In the genomic region with DNA sequence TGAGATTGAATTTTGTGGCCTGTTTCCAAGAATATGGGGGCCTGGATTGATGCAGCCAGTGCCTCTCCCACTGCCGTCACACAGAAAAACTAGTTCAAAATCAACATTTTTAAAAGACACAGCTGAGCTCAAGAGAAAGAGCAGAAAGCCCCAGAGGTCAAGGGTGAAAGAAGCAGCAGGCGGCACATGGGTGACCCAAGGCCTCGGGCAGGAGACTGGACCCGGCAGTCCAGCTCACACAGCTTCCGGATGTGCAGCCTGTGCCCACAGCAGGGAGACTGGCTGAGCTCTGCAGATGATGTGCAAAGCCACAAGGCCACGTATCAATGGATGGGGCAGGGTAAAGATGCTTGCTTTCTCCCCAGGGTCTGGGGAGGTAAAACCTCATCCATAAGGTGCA, we compare ENCODE assay signal across 28 cellular contexts. TPM values are rescaled to one million over a fixed set of nuclear protein-coding genes. Genes with fewer than 3 reads are reported as not detected.
A peak's percentile ranks its signal among the peaks of the same experiment; 100 is the strongest.
DNase-seq lines count a peak whose midpoint lies in the region; ATAC-seq, FAIRE-seq and TF ChIP-seq lines count a peak whose summit lies in the region.
"Had no signal": no experiment of that assay in that cellular context is flagged by ENCODE, and none has a peak within 500 bp of the region (broad histone marks: within the 10 kb centered on the region; RNA-seq: fewer than 3 reads in every experiment).

No MANE protein-coding gene starts in this region.

- H2AFZ ChIP-seq in SK-N-SH (ENCODE audit: low read depth) (no peak overlapping the region), neuronal stem cell (ENCODE audit: low read length) (peak overlapping the region; percentile 40)

- no peaks in the 10 kb centered on the region for H3K79me1 ChIP-seq in neuronal stem cell (ENCODE audit: low read depth, low read length)

- TF ChIP-seq CTCF in SK-N-SH (IDR thresholded peaks at IDR 0.05), result no peak
- TF ChIP-seq CTCF in liver (IDR thresholded peaks at IDR 0.05; ENCODE audit: low read depth, low read length, missing input control), result no peak
- TF ChIP-seq CTCF in HFFc6 (IDR thresholded peaks at IDR 0.05), result no peak

- no peak overlapping the region for H3K27ac ChIP-seq in SK-N-SH (ENCODE audit: low read depth in 2 of 2, low read length in 1 of 2)
- H3K27ac ChIP-seq in liver (ENCODE audit: low read depth in 1 of 2, low read length in 2 of 2), result no peak overlapping the region
- H3K27ac ChIP-seq in neuronal stem cell (replicated peaks; ENCODE audit: low read length), result no peak overlapping the region
- H3K27ac ChIP-seq: 22Rv1; A549; BLaER1 treated with 17β-estradiol and CSF1 and Interleukin-3, amounts not matched to agents 10 nM and 100 nM; C4-2B had no signal

- no peaks in the 10 kb centered on the region; the same call in 1 of the 2 replicates for H3K36me3 Mint-ChIP-seq in HFFc6 (ENCODE audit: low read depth)

- POLR2A ChIA-PET in SK-N-SH (lab: Yijun Ruan, JAX), result no interaction called here

- no peaks in the 10 kb centered on the region for H3K4me1 Mint-ChIP-seq in HFFc6 (ENCODE audit: low read depth)
- H3K4me1 Mint-ChIP-seq: B cell; CD4-positive, alpha-beta memory T cell; CD8-positive, alpha-beta memory T cell had no signal

- H4K91ac ChIP-seq in neuronal stem cell (ENCODE audit: low read depth, low read length, poor library complexity), result no peak overlapping the region

- DNase-seq in SK-N-SH (no peak), left lobe of liver (ENCODE audit: low spot score) (no peak), neuronal stem cell (ENCODE audit: low spot score) (no peak), GM19239 (ENCODE audit: insufficient read length, low spot score) (no peak), HFFc6 (no peak)
- DNase-seq in activated CD4-positive, alpha-beta T cell treated with anti-CD3 and anti-CD28 coated beads for 48 hours, result no peak
- DNase-seq: AML-193; CD4-positive, alpha-beta memory T cell; CD8-positive, alpha-beta memory T cell; COR-L47; DMS 273 treated with DMSO at 0.1 percent for 48 hours; DMS153; DMS53; DMS79; DND-41; EL; GDM1 had no signal

- H3K27ac Mint-ChIP-seq in HFFc6, result no peak overlapping the region
- H3K27ac Mint-ChIP-seq: B cell; CD4-positive, alpha-beta memory T cell had no signal

- peaks cover 7% of the 10 kb centered on the region for H3K27me3 Mint-ChIP-seq in HFFc6 (ENCODE audit: insufficient read depth)

- H3K27me3 ChIP-seq in SK-N-SH (ENCODE audit: insufficient read depth) (no peaks in the 10 kb centered on the region), liver (ENCODE audit: control insufficient read depth in 4 of 4, insufficient read depth in 4 of 4, low read length in 3 of 4) (no peaks in the 10 kb centered on the region), neuronal stem cell (ENCODE audit: control insufficient read depth in 3 of 3, insufficient read depth in 3 of 3, low read depth in 1 of 3, low read length in 3 of 3) (no peaks in the 10 kb centered on the region)
- H3K27me3 ChIP-seq: BLaER1 treated with 17β-estradiol and CSF1 and Interleukin-3, amounts not matched to agents 10 nM and 100 nM had no signal

- TF ChIP-seq RAD21 in SK-N-SH (IDR thresholded peaks at IDR 0.05; ENCODE audit: low read length) (no peak), liver (IDR thresholded peaks at IDR 0.05) (no peak)

- FAIRE-seq in GM19239 (lab: Jason Lieb, UNC), result no peak
- FAIRE-seq: A549, GM12878, GM12892, GM18507 had no signal

- H3K36me3 ChIP-seq in SK-N-SH (replicated peaks in 1 of 2; ENCODE audit: control insufficient read depth in 1 of 2, insufficient read depth in 2 of 2, low read length in 1 of 2) (no peaks in the 10 kb centered on the region), liver (ENCODE audit: control insufficient read depth in 4 of 4, insufficient read depth in 3 of 4, low read depth in 1 of 4, low read length in 3 of 4) (no peaks in the 10 kb centered on the region), neuronal stem cell (replicated peaks in 1 of 2; ENCODE audit: control insufficient read depth in 2 of 2, insufficient read depth in 2 of 2, low read length in 2 of 2) (no peaks in the 10 kb centered on the region)
- H3K36me3 ChIP-seq: BLaER1 treated with 17β-estradiol and CSF1 and Interleukin-3, amounts not matched to agents 10 nM and 100 nM had no signal

- no peak overlapping the region for H3K14ac ChIP-seq in neuronal stem cell (ENCODE audit: low read length)

- H2AK5ac ChIP-seq in neuronal stem cell (ENCODE audit: low read depth, low read length), result no peak overlapping the region

- H2BK12ac ChIP-seq in neuronal stem cell (ENCODE audit: low read length), result no peak overlapping the region

- H3K18ac ChIP-seq in neuronal stem cell (ENCODE audit: low read length), result no peak overlapping the region

- no peaks in the 10 kb centered on the region for H3K79me2 ChIP-seq in SK-N-SH (ENCODE audit: insufficient read depth)

- no peak overlapping the region for H3K4ac ChIP-seq in neuronal stem cell (ENCODE audit: low read length)

- no peak overlapping the region for H3K4me2 ChIP-seq in SK-N-SH
- no peak overlapping the region for H3K4me2 ChIP-seq in neuronal stem cell (ENCODE audit: insufficient read depth, low read length, poor library complexity, severe bottlenecking)
- H3K4me2 ChIP-seq: A549; BLaER1 treated with 17β-estradiol and CSF1 and Interleukin-3, amounts not matched to agents 10 nM and 100 nM had no signal

- H3K4me3 ChIP-seq in SK-N-SH (ENCODE audit: low read depth in 2 of 2, low read length in 1 of 2), result no peak overlapping the region
- H3K4me3 ChIP-seq in liver (ENCODE audit: low read depth in 1 of 3, low read length in 3 of 3), result no peak overlapping the region
- no peak overlapping the region for H3K4me3 ChIP-seq in neuronal stem cell (ENCODE audit: low read length in 2 of 2)
- H3K4me3 ChIP-seq: A549; BLaER1 treated with 17β-estradiol and CSF1 and Interleukin-3, amounts not matched to agents 10 nM and 100 nM; GM12878 had no signal

- no peak overlapping the region for H2BK5ac ChIP-seq in neuronal stem cell (ENCODE audit: low read length)

- H3K4me3 Mint-ChIP-seq in HFFc6, result no peak overlapping the region
- H3K4me3 Mint-ChIP-seq: B cell; CD4-positive, alpha-beta memory T cell; CD8-positive, alpha-beta memory T cell had no signal

- peak; percentile 31; the same call in 1 of the 3 replicates for ATAC-seq in SK-N-SH treated with all-trans-retinoic acid at 6 μM for 48 hours
- peak; percentile 73 for ATAC-seq in left lobe of liver
- ATAC-seq: A549, GM12878 had no signal

- H2BK120ac ChIP-seq in neuronal stem cell (ENCODE audit: low read depth, low read length), result no peak overlapping the region

- H3K9me3 ChIP-seq in SK-N-SH (no peaks in the 10 kb centered on the region), liver (ENCODE audit: control insufficient read depth in 4 of 4, low read length in 3 of 4) (no peaks in the 10 kb centered on the region), neuronal stem cell (replicated peaks in 1 of 2; ENCODE audit: control insufficient read depth in 2 of 2, insufficient read depth in 1 of 2, low read depth in 1 of 2, low read length in 2 of 2) (peaks cover 3 to 12% of the 10 kb centered on the region in 2 donors)

- no peak overlapping the region for H2BK15ac ChIP-seq in neuronal stem cell (ENCODE audit: low read length)

- H3K9me2 ChIP-seq in SK-N-SH, result no peaks in the 10 kb centered on the region

- H3K23ac ChIP-seq in neuronal stem cell (ENCODE audit: low read depth, low read length, poor library complexity), result no peak overlapping the region

- H4K8ac ChIP-seq in neuronal stem cell (ENCODE audit: low read depth, low read length), result no peak overlapping the region

- H4K20me1 ChIP-seq in SK-N-SH (ENCODE audit: insufficient read depth), result no peaks in the 10 kb centered on the region
- H4K20me1 ChIP-seq: BLaER1 treated with 17β-estradiol and CSF1 and Interleukin-3, amounts not matched to agents 10 nM and 100 nM had no signal

- CTCF ChIA-PET in SK-N-SH (lab: Yijun Ruan, JAX), result no interaction called here

- no peak for TF ChIP-seq EP300 in SK-N-SH (IDR thresholded peaks at IDR 0.05; ENCODE audit: borderline replicate concordance in 1 of 2, low read depth in 1 of 2, low read length in 1 of 2)

- peaks cover 0 to 5% of the 10 kb centered on the region in 2 experiments; a peak in 1 of 4 replicates for H3K4me1 ChIP-seq in SK-N-SH (ENCODE audit: control insufficient read depth in 1 of 2, insufficient read depth in 2 of 2, low read depth in 1 of 2, low read length in 1 of 2)
- H3K4me1 ChIP-seq in liver (ENCODE audit: control insufficient read depth in 4 of 4, insufficient read depth in 4 of 4, low read length in 3 of 4), result peaks cover 0 to 11% (median 5%) of the 10 kb centered on the region in 4 donors
- H3K4me1 ChIP-seq in neuronal stem cell (ENCODE audit: control insufficient read depth in 2 of 2, insufficient read depth in 1 of 2, low read depth in 1 of 2, low read length in 2 of 2), result no peaks in the 10 kb centered on the region
- H3K4me1 ChIP-seq: A549; BLaER1 treated with 17β-estradiol and CSF1 and Interleukin-3, amounts not matched to agents 10 nM and 100 nM had no signal

- 54% methylated on average over 6 of the region's 6 CpGs for WGBS in SK-N-SH (ENCODE audit: low lambda C conversion rate)
- 45% methylated on average over 6 of the region's 6 CpGs for WGBS in liver
- WGBS in neuronal stem cell (ENCODE audit: extremely low coverage in 2 of 2, insufficient read length in 2 of 2, insufficient replicate concordance in 1 of 2), 2 donors, result no CpG with 5 or more reads among the region's 6 CpGs

- H3K9me3 Mint-ChIP-seq in HFFc6, result peaks cover 20% of the 10 kb centered on the region

- H3K9ac ChIP-seq in SK-N-SH, result no peak overlapping the region
- no peak overlapping the region for H3K9ac ChIP-seq in liver (ENCODE audit: low read depth in 1 of 2, low read length in 2 of 2)
- H3K9ac ChIP-seq in neuronal stem cell (ENCODE audit: low read depth, low read length, poor library complexity), result no peak overlapping the region
- H3K9ac ChIP-seq: BLaER1 treated with 17β-estradiol and CSF1 and Interleukin-3, amounts not matched to agents 10 nM and 100 nM had no signal

- H3F3A ChIP-seq in SK-N-SH (replicated peaks; ENCODE audit: insufficient read depth), result no peaks in the 10 kb centered on the region

TF ChIP-seq in SK-N-SH, 30 proteins besides CTCF, POLR2A, EP300 and RAD21 (continues in another document):
- TF ChIP-seq RFX5 (IDR thresholded peaks at IDR 0.05; ENCODE audit: low read length), result no peak
- TF ChIP-seq YY1 (IDR thresholded peaks at IDR 0.05; ENCODE audit: low read depth), result no peak
- no peak for TF ChIP-seq FOXJ3 (CRISPR knock-in tag; IDR thresholded peaks at IDR 0.05)

TF ChIP-seq in liver, 16 proteins besides CTCF, POLR2A, EP300 and RAD21 (continues in another document):
- TF ChIP-seq SP1 (IDR thresholded peaks at IDR 0.05) (no peak), TAF1 (conservative IDR thresholded peaks at IDR 0.05) (no peak), RXRA (IDR thresholded peaks at IDR 0.05) (peak in 1 of 2 donors; percentile 25), HNF4A (conservative IDR thresholded peaks at IDR 0.05) (peak; percentile 57 to 60)

RNA-seq across cellular contexts. Expression of a gene that starts 50.4 kb away (rescaled TPM):
- polyA plus RNA-seq in SK-N-SH (2012; rRNA removed) (2.2 and 2.3 TPM in 2 replicates), liver (under 1 TPM; 0.72 to 0.73 TPM)
- 2.3 and 3.3 TPM in 2 replicates for polyA plus RNA-seq in SK-N-SH (2012; cell fraction: cytosol; rRNA removed)
- 1.6 and 3.3 TPM in 2 replicates for polyA plus RNA-seq in SK-N-SH (2012; cell fraction: nucleus; rRNA removed)
- total RNA-seq in left lobe of liver (1.0 TPM), liver (1 to 10 TPM in 1 of 2 donors, under 1 TPM in 1; 0.59 to 1.3 TPM)
- 4.8 TPM for polyA plus RNA-seq in neuronal stem cell (2013, experiment 1 of 2)
- polyA plus RNA-seq in neuronal stem cell (2013, experiment 2 of 2), result 5.2 TPM
- total RNA-seq in HFFc6 (2021; fragmentation: NEBNext Ultra II Directional; extraction: Animal tissue kit (Norgen Biotek cat#: 25700)), result 1 to 10 TPM in 4 of 6 experiments, under 1 TPM in 2; 0.94 to 2.5 (median 1.4) TPM
- total RNA-seq: A172 had no signal
